12 cellular contexts compared by ENCODE assay signal in the genomic region with DNA sequence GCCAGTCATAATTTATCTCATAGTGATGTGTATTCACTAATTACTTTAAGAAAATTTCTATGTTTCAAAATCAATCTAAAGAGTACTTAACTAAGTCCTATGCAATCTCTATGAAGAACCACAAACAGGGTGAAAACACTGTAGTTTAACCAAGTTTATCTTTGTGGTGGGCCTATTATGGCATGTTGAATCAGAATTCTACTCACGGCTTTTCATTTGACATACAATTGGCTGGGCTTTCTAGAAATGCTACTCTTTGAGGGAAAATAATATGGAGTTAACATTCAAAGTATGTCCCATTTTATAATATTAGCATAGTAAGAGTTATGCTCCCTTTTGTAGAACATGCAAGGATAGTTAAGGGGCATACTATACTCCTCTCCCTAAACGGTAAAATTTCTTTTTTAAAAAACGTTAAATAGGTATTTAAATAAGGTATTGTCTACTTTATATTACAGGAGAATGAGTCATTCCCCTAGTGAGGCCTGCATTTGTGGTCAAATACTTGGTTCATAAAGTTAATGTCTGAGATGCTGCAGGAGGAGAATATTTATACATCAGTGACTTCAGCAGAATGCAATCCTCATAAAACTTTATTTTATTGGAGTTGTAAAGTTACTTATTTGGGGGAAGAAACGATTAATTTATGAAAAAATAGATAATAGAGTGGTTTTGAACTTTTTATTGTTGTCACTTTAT. TPM values are rescaled to one million over a fixed set of nuclear protein-coding genes. Genes with fewer than 3 reads are reported as not detected.
DNase-seq lines count a peak whose midpoint lies in the region; ATAC-seq and TF ChIP-seq lines count a peak whose summit lies in the region.
"Had no signal": no experiment of that assay in that cellular context is flagged by ENCODE, and none has a peak within 500 bp of the region (broad histone marks: within the 10 kb centered on the region; RNA-seq: fewer than 3 reads in every experiment).

No MANE protein-coding gene starts in this region.

- DNase-seq in HCT116 (ENCODE audit: low read depth, low spot score) (no peak), amniotic epithelial cell (ENCODE audit: low read depth) (peak; percentile 45), hepatocyte (ENCODE audit: low spot score) (no peak), upper lobe of right lung (no peak), T-helper 2 cell (no peak), UCSD-AML1 (lab: John Stamatoyannopoulos, UW; ENCODE audit: unreplicated experiment) (no peak), OCI-M2 (lab: John Stamatoyannopoulos, UW; ENCODE audit: unreplicated experiment) (no peak)
- DNase-seq: activated naive CD8-positive, alpha-beta T cell treated with anti-CD3 and anti-CD28 coated beads, Interleukin-2, amount 10 ng/mL, durations not matched to agents 7 days and 5 days; mesendoderm; NCI-H2171 had no signal

- 39% methylated on average over 4 of the region's 4 CpGs for WGBS in hepatocyte (ENCODE audit: low lambda C conversion rate, missing lambda C conversion rate)

- H3K36me3 ChIP-seq in HCT116 (ENCODE audit: control insufficient read depth in 1 of 2, insufficient read depth in 2 of 2, low read length in 2 of 2) = no peaks in the 10 kb centered on the region
- H3K36me3 ChIP-seq in hepatocyte (replicated peaks; ENCODE audit: insufficient read depth, low read depth) = no peaks in the 10 kb centered on the region
- no peaks in the 10 kb centered on the region for H3K36me3 ChIP-seq in upper lobe of right lung

- H3K4me1 ChIP-seq in HCT116 (ENCODE audit: control insufficient read depth in 1 of 2, insufficient read depth in 2 of 2, low read length in 2 of 2) = 0 out of 4 replicates have a peak, but pooled peaks cover 0 to 3% of the 10 kb centered on the region in 2 experiments
- no peaks in the 10 kb centered on the region for H3K4me1 ChIP-seq in hepatocyte (ENCODE audit: insufficient read depth)
- no peaks in the 10 kb centered on the region for H3K4me1 ChIP-seq in upper lobe of right lung

- H4K20me1 ChIP-seq in HCT116 (ENCODE audit: insufficient read depth) = no peaks in the 10 kb centered on the region
- H4K20me1 ChIP-seq in hepatocyte (ENCODE audit: insufficient read depth, poor library complexity, severe bottlenecking) = no peaks in the 10 kb centered on the region

- H3K9me2 ChIP-seq in HCT116 (ENCODE audit: insufficient read depth) = no peaks in the 10 kb centered on the region
- no peaks in the 10 kb centered on the region for H3K9me2 ChIP-seq in hepatocyte (replicated peaks; ENCODE audit: insufficient read depth)

- no peak overlapping the region for H3K4me3 ChIP-seq in HCT116 (replicated peaks in 1 of 2; ENCODE audit: low read depth in 1 of 2, low read length in 2 of 2)
- H3K4me3 ChIP-seq in hepatocyte = no peak overlapping the region
- peak overlapping the region; percentile 65 for H3K4me3 ChIP-seq in upper lobe of right lung

- RAD21 ChIA-PET in HCT116 (lab: Charles Lee; ENCODE audit: low non-redundant PET in 1 of 2, low total read pairs in 2 of 2, uncharacterized antibody in 2 of 2, unreplicated experiment in 2 of 2) = no interaction called here

- H3K4me2 ChIP-seq in HCT116 (ENCODE audit: low read length) = no peak overlapping the region
- H3K4me2 ChIP-seq in hepatocyte = peak overlapping the region; percentile 99

- H3K27ac ChIP-seq in HCT116 (ENCODE audit: low read depth, low read length) (no peak overlapping the region), hepatocyte (peak overlapping the region; percentile 24), upper lobe of right lung (no peak overlapping the region)

- no peak for TF ChIP-seq POLR2A in HCT116 (IDR thresholded peaks at IDR 0.05; ENCODE audit: borderline replicate concordance, extremely low read depth, insufficient read depth, insufficient read length)

- ATAC-seq in HCT116 = no peak
- no peak for ATAC-seq in upper lobe of right lung
- ATAC-seq: Panc1 had no signal

- TF ChIP-seq CTCF in HCT116 (IDR thresholded peaks at IDR 0.05 in 2 of 3, conservative IDR thresholded peaks at IDR 0.05 in 1 of 3; ENCODE audit: borderline replicate concordance in 1 of 3, insufficient read depth in 1 of 3, low read depth in 2 of 3, low read length in 2 of 3) (no peak), hepatocyte (IDR thresholded peaks at IDR 0.05; ENCODE audit: poor library complexity) (no peak), upper lobe of right lung (IDR thresholded peaks at IDR 0.05) (no peak)

- intact Hi-C loops in HCT116 (cut with micrococcal nuclease) = no loop called here
- intact Hi-C loops in upper lobe of right lung (cut with DNase I) = no loop called here

- no peak for TF ChIP-seq RAD21 in HCT116 (IDR thresholded peaks at IDR 0.05; ENCODE audit: low read depth)

- H3K9me3 ChIP-seq in HCT116 (ENCODE audit: control insufficient read depth in 1 of 2, insufficient read depth in 1 of 2, low read depth in 1 of 2, low read length in 2 of 2) (no peaks in the 10 kb centered on the region), hepatocyte (ENCODE audit: low read depth) (peaks cover under 1% of the 10 kb centered on the region), upper lobe of right lung (peaks cover 8% of the 10 kb centered on the region)

- peak overlapping the region; percentile 32 for H2AFZ ChIP-seq in HCT116 (ENCODE audit: low read depth, low read length, poor library complexity, severe bottlenecking)
- no peak overlapping the region for H2AFZ ChIP-seq in hepatocyte

- H3K9ac ChIP-seq in HCT116 (ENCODE audit: low read length) = no peak overlapping the region

- CTCF ChIA-PET in HCT116 (lab: Charles Lee) = no interaction called here

- no peaks in the 10 kb centered on the region for H3K79me2 ChIP-seq in HCT116 (ENCODE audit: insufficient read depth, low read length)
- no peaks in the 10 kb centered on the region for H3K79me2 ChIP-seq in hepatocyte

- POLR2A ChIA-PET in HCT116 (lab: Charles Lee) = no interaction called here

- no TSS peak for BruUV-seq in HCT116 (replicated peaks; lab: Mats Ljungman, UMichigan)

- H3K27me3 ChIP-seq in HCT116 (ENCODE audit: insufficient read depth, low read length) = no peaks in the 10 kb centered on the region
- H3K27me3 ChIP-seq in hepatocyte = peaks cover 50% of the 10 kb centered on the region
- peaks cover 24% of the 10 kb centered on the region for H3K27me3 ChIP-seq in upper lobe of right lung

TF ChIP-seq in HCT116, 20 proteins besides CTCF, POLR2A, EP300 and RAD21:
- TF ChIP-seq JUND (IDR thresholded peaks at IDR 0.05) (no peak), ZBTB33 (IDR thresholded peaks at IDR 0.05; ENCODE audit: extremely low read depth, insufficient replicate concordance, low read length) (no peak), SP1 (IDR thresholded peaks at IDR 0.05; ENCODE audit: low read depth) (no peak), FOSL1 (IDR thresholded peaks at IDR 0.05; ENCODE audit: low read depth) (no peak)

RNA-seq across cellular contexts. Expression of gene MOXD1, which starts 1.8 kb away (rescaled TPM):
- total RNA-seq in HCT116 (2021; ENCODE audit: unreplicated experiment) = 1.0 TPM
- polyA plus RNA-seq in HCT116 (2012) = 0.51 and 0.70 TPM in 2 replicates
- 16.7 and 16.8 TPM in 2 replicates for total RNA-seq in hepatocyte
- 9.0 and 11.7 TPM in 2 replicates for polyA plus RNA-seq in hepatocyte
- total RNA-seq in upper lobe of right lung = 24.0 TPM
- total RNA-seq: activated naive CD8-positive, alpha-beta T cell treated with anti-CD3 and anti-CD28 coated beads, Interleukin-2, amount 10 ng/mL, durations not matched to agents 7 days and 5 days; T-helper 2 cell treated with Interferon-gamma antibody and Interleukin-4, amounts not matched to agents 100 ng/mL and 5 ng/mL, for 36 hours had no signal
